2 cellular contexts compared by ENCODE assay signal in the genomic region with DNA sequence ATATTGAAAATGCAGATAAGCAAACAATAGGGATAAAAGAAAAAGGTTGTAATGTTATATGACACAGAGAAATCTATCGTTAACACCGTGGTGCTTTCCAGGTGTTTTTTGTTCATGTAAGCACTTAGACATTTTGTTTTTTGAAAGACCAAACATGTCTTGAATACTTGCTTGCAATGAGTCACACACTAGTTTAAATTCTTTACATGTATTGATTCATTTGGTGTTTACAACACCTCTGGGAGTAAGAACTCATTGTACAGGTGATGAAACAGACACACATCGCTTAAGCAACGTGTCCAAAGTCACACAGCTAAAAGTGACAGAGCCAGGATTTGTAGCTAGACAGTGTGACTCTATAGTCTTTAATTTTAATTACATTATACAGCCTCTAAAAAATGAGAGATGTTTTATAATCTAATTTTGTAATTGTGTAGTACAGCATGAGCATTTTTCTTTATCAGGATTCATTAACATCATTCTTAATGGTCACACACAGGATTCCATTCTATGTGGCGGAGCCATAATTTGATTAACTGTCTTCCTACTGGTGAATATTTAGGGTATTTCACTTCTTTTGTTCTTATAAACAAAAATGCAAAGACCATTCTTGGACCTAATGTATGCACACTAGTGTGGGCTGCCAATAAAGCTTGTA.
TF ChIP-seq lines count a peak whose summit lies in the region.

No MANE protein-coding gene starts in this region.

TF ChIP-seq in GM12878, 131 proteins besides CTCF, POLR2A, EP300 and RAD21:
- TF ChIP-seq ZNF622 (IDR thresholded peaks at IDR 0.05) = no peak
- peak; percentile 20; the same call in 1 of the 2 replicates for TF ChIP-seq JUNB (IDR thresholded peaks at IDR 0.05)

TF ChIP-seq in HepG2, 621 proteins besides CTCF, POLR2A, EP300 and RAD21 (continues in another document):
- no peak for TF ChIP-seq CENPT (CRISPR knock-in tag; IDR thresholded peaks at IDR 0.05; ENCODE audit: low read depth)
- TF ChIP-seq SMARCE1 (IDR thresholded peaks at IDR 0.05; ENCODE audit: borderline replicate concordance) = peak; percentile 41; the same call in 1 of the 2 replicates
- TF ChIP-seq HMG20A (CRISPR knock-in tag; IDR thresholded peaks at IDR 0.05; ENCODE audit: borderline replicate concordance) = peak; percentile 60; the same call in 1 of the 2 replicates
- peak; percentile 32; the same call in 1 of the 2 replicates for TF ChIP-seq TARDBP (CRISPR knock-in tag; IDR thresholded peaks at IDR 0.05)
- TF ChIP-seq ATF1 (CRISPR knock-in tag; IDR thresholded peaks at IDR 0.05) = peak; percentile 46; the same call in 1 of the 2 replicates
- TF ChIP-seq JUND (CRISPR knock-in tag; IDR thresholded peaks at IDR 0.05) = peak; percentile 92
- TF ChIP-seq ZNF792 (CRISPR knock-in tag; IDR thresholded peaks at IDR 0.05) = 0 out of 2 replicates have a peak, but pooled peaks have one; percentile 23
- TF ChIP-seq CREB1 (IDR thresholded peaks at IDR 0.05) = peak; percentile 45; the same call in 1 of the 2 replicates
- peak; percentile 81 for TF ChIP-seq CREB1 (CRISPR knock-in tag; IDR thresholded peaks at IDR 0.05)
- peak; percentile 81 for TF ChIP-seq SAP130 (CRISPR knock-in tag; IDR thresholded peaks at IDR 0.05; ENCODE audit: low read depth)
- TF ChIP-seq NKX3-1 (CRISPR knock-in tag; IDR thresholded peaks at IDR 0.05) = no peak
- TF ChIP-seq KLF6 (CRISPR knock-in tag; IDR thresholded peaks at IDR 0.05) = 0 out of 2 replicates have a peak, but pooled peaks have one; percentile 40
- TF ChIP-seq HBP1 (CRISPR knock-in tag; IDR thresholded peaks at IDR 0.05; ENCODE audit: low read depth) = peak; percentile 72; the same call in 1 of the 2 replicates
- TF ChIP-seq NR2C2 (CRISPR knock-in tag; IDR thresholded peaks at IDR 0.05; ENCODE audit: borderline replicate concordance) = 0 out of 2 replicates have a peak, but pooled peaks have one; percentile 24
- peak; percentile 17; the same call in 1 of the 2 replicates for TF ChIP-seq ZBTB25 (CRISPR knock-in tag; IDR thresholded peaks at IDR 0.05)
- TF ChIP-seq NCOR1 (IDR thresholded peaks at IDR 0.05; ENCODE audit: borderline replicate concordance, low read length) = peak; percentile 70; the same call in 1 of the 2 replicates
- peak; percentile 62; the same call in 1 of the 2 replicates for TF ChIP-seq ETV5 (CRISPR knock-in tag; IDR thresholded peaks at IDR 0.05; ENCODE audit: borderline replicate concordance)
- no peak for TF ChIP-seq SOX6 (IDR thresholded peaks at IDR 0.05)
- TF ChIP-seq SOX6 (CRISPR knock-in tag; IDR thresholded peaks at IDR 0.05) = peak; percentile 91
- TF ChIP-seq, protein P1, sequence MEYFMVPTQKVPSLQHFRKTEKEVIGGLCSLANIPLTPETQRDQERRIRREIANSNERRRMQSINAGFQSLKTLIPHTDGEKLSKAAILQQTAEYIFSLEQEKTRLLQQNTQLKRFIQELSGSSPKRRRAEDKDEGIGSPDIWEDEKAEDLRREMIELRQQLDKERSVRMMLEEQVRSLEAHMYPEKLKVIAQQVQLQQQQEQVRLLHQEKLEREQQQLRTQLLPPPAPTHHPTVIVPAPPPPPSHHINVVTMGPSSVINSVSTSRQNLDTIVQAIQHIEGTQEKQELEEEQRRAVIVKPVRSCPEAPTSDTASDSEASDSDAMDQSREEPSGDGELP (IDR thresholded peaks at IDR 0.05; ENCODE audit: borderline replicate concordance, low read depth) = peak; percentile 62; the same call in 1 of the 2 replicates
- TF ChIP-seq THAP11 (CRISPR knock-in tag; IDR thresholded peaks at IDR 0.05) = peak; percentile 53
- TF ChIP-seq KMT2A (CRISPR knock-in tag; IDR thresholded peaks at IDR 0.05) = no peak
- TF ChIP-seq SALL1 (CRISPR knock-in tag; IDR thresholded peaks at IDR 0.05) = peak; percentile 34; the same call in 1 of the 2 replicates
- TF ChIP-seq PLRG1 (conservative IDR thresholded peaks at IDR 0.05) = no peak
- peak; percentile 41; the same call in 1 of the 2 replicates for TF ChIP-seq FOXA1 (IDR thresholded peaks at IDR 0.05)
- no peak; the same call in 1 of the 2 replicates for TF ChIP-seq FOXA1 (CRISPR knock-in tag; IDR thresholded peaks at IDR 0.05)
- peak; percentile 82 for TF ChIP-seq CREM (IDR thresholded peaks at IDR 0.05)
- no peak for TF ChIP-seq CREM (CRISPR knock-in tag; IDR thresholded peaks at IDR 0.05)
- peak; percentile 94; the same call in 1 of the 2 replicates for TF ChIP-seq FOXO1 (CRISPR knock-in tag; IDR thresholded peaks at IDR 0.05)
- peak; percentile 25; the same call in 1 of the 2 replicates for TF ChIP-seq BHLHE40 (IDR thresholded peaks at IDR 0.05; ENCODE audit: low read length)
- TF ChIP-seq ARID4A (CRISPR knock-in tag; IDR thresholded peaks at IDR 0.05; ENCODE audit: borderline replicate concordance) = peak; percentile 43; the same call in 1 of the 2 replicates
- TF ChIP-seq JUN (CRISPR knock-in tag; IDR thresholded peaks at IDR 0.05) = peak; percentile 82; the same call in 1 of the 2 replicates
- no peak for TF ChIP-seq ZSCAN30 (CRISPR knock-in tag; IDR thresholded peaks at IDR 0.05)
- TF ChIP-seq JUNB (CRISPR knock-in tag; IDR thresholded peaks at IDR 0.05; ENCODE audit: borderline replicate concordance) = peak; percentile 81
- TF ChIP-seq NFIC (IDR thresholded peaks at IDR 0.05; ENCODE audit: low read length) = peak; percentile 85
- peak; percentile 58; the same call in 1 of the 2 replicates for TF ChIP-seq HDAC2 (CRISPR knock-in tag; IDR thresholded peaks at IDR 0.05)
- TF ChIP-seq MAFF (IDR thresholded peaks at IDR 0.05; ENCODE audit: low read depth, low read length) = peak; percentile 59
- TF ChIP-seq ZNF572 (CRISPR knock-in tag; IDR thresholded peaks at IDR 0.05) = no peak
- peak; percentile 23; the same call in 1 of the 2 replicates for TF ChIP-seq HDAC1 (CRISPR knock-in tag; IDR thresholded peaks at IDR 0.05)
- TF ChIP-seq ATAD3A (CRISPR knock-in tag; IDR thresholded peaks at IDR 0.05) = no peak
- TF ChIP-seq ZNF644 (CRISPR knock-in tag; IDR thresholded peaks at IDR 0.05; ENCODE audit: low read depth) = 0 out of 2 replicates have a peak, but pooled peaks have one; percentile 24
- TF ChIP-seq POGZ (CRISPR knock-in tag; IDR thresholded peaks at IDR 0.05) = 0 out of 2 replicates have a peak, but pooled peaks have one; percentile 21
- TF ChIP-seq ELF3 (CRISPR knock-in tag; IDR thresholded peaks at IDR 0.05) = peak; percentile 64
- TF ChIP-seq ZGPAT (CRISPR knock-in tag; IDR thresholded peaks at IDR 0.05) = peak; percentile 57; the same call in 1 of the 2 replicates
- peak; percentile 90 for TF ChIP-seq FOXA3 (CRISPR knock-in tag; IDR thresholded peaks at IDR 0.05)
- 0 out of 2 replicates have a peak, but pooled peaks have one; percentile 24 for TF ChIP-seq ZBTB33 (CRISPR knock-in tag; IDR thresholded peaks at IDR 0.05)
- TF ChIP-seq ZNF205 (CRISPR knock-in tag; IDR thresholded peaks at IDR 0.05) = no peak
- no peak for TF ChIP-seq HMGA1 (CRISPR knock-in tag; conservative IDR thresholded peaks at IDR 0.05)
- peak; percentile 80; the same call in 1 of the 2 replicates for TF ChIP-seq RCOR2 (CRISPR knock-in tag; IDR thresholded peaks at IDR 0.05)
- TF ChIP-seq, protein P2, sequence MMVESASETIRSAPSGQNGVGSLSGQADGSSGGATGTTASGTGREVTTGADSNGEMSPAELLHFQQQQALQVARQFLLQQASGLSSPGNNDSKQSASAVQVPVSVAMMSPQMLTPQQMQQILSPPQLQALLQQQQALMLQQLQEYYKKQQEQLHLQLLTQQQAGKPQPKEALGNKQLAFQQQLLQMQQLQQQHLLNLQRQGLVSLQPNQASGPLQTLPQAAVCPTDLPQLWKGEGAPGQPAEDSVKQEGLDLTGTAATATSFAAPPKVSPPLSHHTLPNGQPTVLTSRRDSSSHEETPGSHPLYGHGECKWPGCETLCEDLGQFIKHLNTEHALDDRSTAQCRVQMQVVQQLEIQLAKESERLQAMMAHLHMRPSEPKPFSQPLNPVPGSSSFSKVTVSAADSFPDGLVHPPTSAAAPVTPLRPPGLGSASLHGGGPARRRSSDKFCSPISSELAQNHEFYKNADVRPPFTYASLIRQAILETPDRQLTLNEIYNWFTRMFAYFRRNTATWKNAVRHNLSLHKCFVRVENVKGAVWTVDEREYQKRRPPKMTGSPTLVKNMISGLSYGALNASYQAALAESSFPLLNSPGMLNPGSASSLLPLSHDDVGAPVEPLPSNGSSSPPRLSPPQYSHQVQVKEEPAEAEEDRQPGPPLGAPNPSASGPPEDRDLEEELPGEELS (CRISPR knock-in tag; IDR thresholded peaks at IDR 0.05) = peak; percentile 94
- no peak for TF ChIP-seq ZNF562 (CRISPR knock-in tag; IDR thresholded peaks at IDR 0.05; ENCODE audit: borderline replicate concordance)
- TF ChIP-seq, protein P3, sequence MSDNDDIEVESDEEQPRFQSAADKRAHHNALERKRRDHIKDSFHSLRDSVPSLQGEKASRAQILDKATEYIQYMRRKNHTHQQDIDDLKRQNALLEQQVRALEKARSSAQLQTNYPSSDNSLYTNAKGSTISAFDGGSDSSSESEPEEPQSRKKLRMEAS (IDR thresholded peaks at IDR 0.05) = peak; percentile 34; the same call in 1 of the 2 replicates
- TF ChIP-seq ZNF180 (CRISPR knock-in tag; IDR thresholded peaks at IDR 0.05; ENCODE audit: borderline replicate concordance, low read depth) = no peak
- peak; percentile 92 for TF ChIP-seq CEBPB (IDR thresholded peaks at IDR 0.05; ENCODE audit: borderline replicate concordance, low read depth, low read length)
- TF ChIP-seq SIX1 (CRISPR knock-in tag; IDR thresholded peaks at IDR 0.05; ENCODE audit: borderline replicate concordance) = no peak
